In the genomic region with DNA sequence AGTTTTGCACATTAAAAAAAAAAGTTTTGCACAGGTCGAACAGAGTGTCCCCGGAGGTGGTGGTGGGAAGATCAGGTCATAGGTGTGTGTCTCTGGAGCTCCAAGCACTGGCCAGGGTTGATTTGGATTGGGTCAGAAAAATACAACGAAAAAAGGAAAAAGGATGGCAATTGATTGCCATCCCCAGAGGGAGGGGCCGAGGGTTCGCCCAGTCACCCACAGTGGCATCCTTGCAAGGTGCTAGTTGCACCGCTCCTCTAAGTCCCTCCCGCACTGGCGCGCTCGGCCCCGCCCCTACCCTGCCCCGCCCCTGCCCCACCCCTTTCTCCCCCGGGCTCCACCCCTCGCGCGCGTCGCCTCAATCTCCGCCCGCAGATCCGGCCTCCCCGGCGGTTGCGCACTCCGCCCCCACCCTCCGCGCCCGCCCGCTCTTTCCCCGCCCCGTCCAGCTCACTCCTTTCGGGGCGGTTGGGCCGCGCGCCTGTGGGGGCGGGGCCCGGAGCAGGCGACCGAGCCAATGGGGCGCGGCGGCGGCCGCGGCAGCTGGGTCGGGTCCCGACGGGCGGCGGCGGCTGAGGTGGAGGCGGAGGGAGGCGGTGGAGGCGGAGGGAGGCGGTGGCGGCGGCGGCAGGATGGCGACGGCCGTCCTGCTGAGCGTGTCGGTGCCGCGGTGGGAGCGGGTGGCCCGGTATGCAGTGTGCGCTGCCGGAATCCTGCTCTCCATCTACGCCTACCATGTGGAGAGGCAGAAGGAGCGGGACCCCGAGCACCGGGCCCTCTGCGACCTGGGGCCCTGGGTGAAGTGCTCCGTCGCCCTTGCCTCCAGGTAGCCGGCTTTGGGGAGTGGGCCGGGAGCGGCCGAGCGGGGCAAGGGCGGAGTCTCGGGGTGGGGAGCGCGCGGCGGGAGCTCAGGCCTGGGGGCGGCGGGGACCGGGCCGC, we compare ENCODE assay signal across 8 cellular contexts.
DNase-seq lines count a peak whose midpoint lies in the region; ATAC-seq and TF ChIP-seq lines count a peak whose summit lies in the region.

No MANE protein-coding gene starts in this region.

- H3K27ac ChIP-seq in OCI-LY1 (ENCODE audit: low read depth, low read length, poor library complexity, severe bottlenecking) (peak overlapping the region; percentile 56), epithelial cell of prostate (peak overlapping the region; percentile 46)

- DNase-seq in DMS153 (lab: John Stamatoyannopoulos, UW) = peak; percentile 82
- DNase-seq in HuH-7 (ENCODE audit: low spot score) = peak; percentile 93
- peak; percentile 90 for DNase-seq in activated T-cell treated with anti-CD3 and anti-CD28 coated beads for 24 hours (ENCODE audit: low read depth)
- DNase-seq in epithelial cell of prostate (ENCODE audit: low read depth, low spot score) = peak; percentile 60
- DNase-seq in stimulated activated CD8-positive, alpha-beta memory T cell treated with anti-CD3 and anti-CD28 coated beads, Interleukin-7, amount 100 ng/mL, for 1 hour (ENCODE audit: low read depth in 2 of 2) = peak; percentile 79 to 90

- H3K4me1 ChIP-seq in OCI-LY1 (ENCODE audit: insufficient read depth, low read length, severe bottlenecking) (peaks cover 23% of the 10 kb centered on the region), mucosa of stomach (ENCODE audit: control insufficient read depth, insufficient read depth, low read length) (peaks cover 7% of the 10 kb centered on the region)

- H4K20me1 ChIP-seq in OCI-LY1 (ENCODE audit: insufficient read depth, low read length) = no peaks in the 10 kb centered on the region

- H3F3A ChIP-seq in OCI-LY1 (ENCODE audit: insufficient read depth, low read length) = no peaks in the 10 kb centered on the region

- ATAC-seq in GM21528 (IDR thresholded peaks at IDR 0.05; ENCODE audit: low FRiP score, unreplicated experiment) = peak; percentile 91

- peak overlapping the region; percentile 88 for H3K9ac ChIP-seq in OCI-LY1 (ENCODE audit: low read length)
- H3K9ac ChIP-seq in mucosa of stomach (ENCODE audit: low read length) = peak overlapping the region; percentile 53

- H3K4me3 ChIP-seq in OCI-LY1 (ENCODE audit: low read depth, low read length, poor library complexity, severe bottlenecking) (peak overlapping the region; percentile 72), mucosa of stomach (ENCODE audit: low read length) (no peak overlapping the region)

- H3K36me3 ChIP-seq in OCI-LY1 (ENCODE audit: insufficient read depth, low read length) (no peaks in the 10 kb centered on the region), mucosa of stomach (ENCODE audit: control insufficient read depth, insufficient read depth, low read length) (no peaks in the 10 kb centered on the region)

- H2AFZ ChIP-seq in OCI-LY1 (ENCODE audit: low read length) = no peak overlapping the region

- TF ChIP-seq CTCF in OCI-LY1 (IDR thresholded peaks at IDR 0.05; ENCODE audit: low read length) = no peak

- H3K9me3 ChIP-seq in OCI-LY1 (ENCODE audit: low read length) = no peaks in the 10 kb centered on the region
- H3K9me3 ChIP-seq in mucosa of stomach (ENCODE audit: control insufficient read depth, low read length) = no peaks in the 10 kb centered on the region

- no peaks in the 10 kb centered on the region for H3K9me2 ChIP-seq in OCI-LY1 (ENCODE audit: low read depth, low read length)

- H3K27me3 ChIP-seq in OCI-LY1 (ENCODE audit: insufficient read depth, low read length) (no peaks in the 10 kb centered on the region), mucosa of stomach (ENCODE audit: control insufficient read depth, insufficient read depth, low read length) (no peaks in the 10 kb centered on the region)

- H3K4me2 ChIP-seq in OCI-LY1 (ENCODE audit: low read length) = peak overlapping the region; percentile 42; the same call in 1 of the 2 replicates

- peaks cover 27% of the 10 kb centered on the region for H3K79me2 ChIP-seq in OCI-LY1 (ENCODE audit: insufficient read depth, low read length)
